Comparison of ENCODE assay signal across 29 cellular contexts in the genomic region with DNA sequence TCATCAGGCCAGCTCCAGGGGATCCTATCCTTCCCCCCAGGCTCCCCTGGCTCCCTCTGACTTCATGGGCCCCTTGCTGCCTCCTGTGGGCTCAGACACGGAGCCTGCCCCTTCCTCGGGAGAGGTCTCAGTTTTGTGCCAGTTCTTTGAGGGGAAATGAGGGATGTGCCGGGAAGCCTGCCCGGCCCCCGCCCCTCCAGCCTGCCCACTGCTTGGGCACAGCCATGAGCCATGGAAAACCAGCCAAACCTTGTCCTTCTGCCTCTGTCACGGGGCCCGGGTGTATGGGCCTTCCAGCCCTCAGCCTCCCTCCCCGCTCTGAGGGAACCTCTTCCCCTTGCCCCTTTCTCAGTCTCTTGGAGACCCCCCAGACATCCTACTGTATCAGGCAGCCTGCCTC. TPM values are rescaled to one million over a fixed set of nuclear protein-coding genes. Genes with fewer than 3 reads are reported as not detected.
"Had no signal": no experiment of that assay in that cellular context is flagged by ENCODE, and none has a peak within 500 bp of the region (broad histone marks: within the 10 kb centered on the region; RNA-seq: fewer than 3 reads in every experiment).

No MANE protein-coding gene starts in this region.

- H3K9me3 ChIP-seq: breast epithelium, Peyer's patch, SJSA1 had no signal

- H3K27ac ChIP-seq: Peyer's patch, SJSA1 had no signal

- H3K4me1 ChIP-seq: breast epithelium, Peyer's patch, SJSA1 had no signal

- H3K36me3 ChIP-seq: breast epithelium, Peyer's patch, SJSA1 had no signal

- H3K4me3 ChIP-seq: breast epithelium, Peyer's patch, SJSA1 had no signal

- H3K27me3 ChIP-seq: Peyer's patch, SJSA1 had no signal

- H3K27me3 Mint-ChIP-seq: activated naive CD8-positive, alpha-beta T cell treated with anti-CD3 and anti-CD28 coated beads, Interleukin-2, amount 50 U/mL, for 24 hours had no signal

- ATAC-seq: activated CD8-positive, alpha-beta T cell treated with anti-CD3 and anti-CD28 coated beads, Interleukin-2, amount 10 ng/mL, durations not matched to agents 7 days and 5 days; activated naive CD4-positive, alpha-beta T cell treated with anti-CD3 and anti-CD28 coated beads, Interleukin-2, amount 50 U/mL, for 72 hours; activated naive CD8-positive, alpha-beta T cell treated with anti-CD3 and anti-CD28 coated beads, Interleukin-2, amount 50 U/mL, for 24 hours; SK-N-SH treated with all-trans-retinoic acid at 6 μM for 48 hours; WTC11 had no signal

- H3K36me3 Mint-ChIP-seq: activated naive CD4-positive, alpha-beta T cell treated with anti-CD3 and anti-CD28 coated beads, Interleukin-2, amount 50 U/mL, for 72 hours; WTC11 had no signal

- H3K4me3 Mint-ChIP-seq: activated CD8-positive, alpha-beta T cell treated with anti-CD3 and anti-CD28 coated beads, Interleukin-2, amount 10 ng/mL, durations not matched to agents 7 days and 5 days; activated naive CD8-positive, alpha-beta T cell treated with anti-CD3 and anti-CD28 coated beads, Interleukin-2, amount 50 U/mL, for 24 hours; T-helper 1 cell treated with Interleukin-12 subunit alpha and Interleukin-12 subunit beta and Interleukin-4 antibody, amounts not matched to agents 30 μg/mL and 1 μg/mL, for 36 hours; WTC11 had no signal

- H3K27ac Mint-ChIP-seq: activated CD8-positive, alpha-beta T cell treated with anti-CD3 and anti-CD28 coated beads, Interleukin-2, amount 10 ng/mL, durations not matched to agents 7 days and 5 days; activated naive CD8-positive, alpha-beta T cell treated with anti-CD3 and anti-CD28 coated beads, Interleukin-2, amount 50 U/mL, for 24 hours; T-helper 1 cell treated with Interleukin-12 subunit alpha and Interleukin-12 subunit beta and Interleukin-4 antibody, amounts not matched to agents 30 μg/mL and 1 μg/mL, for 36 hours had no signal

- H3K9me3 Mint-ChIP-seq: activated naive CD4-positive, alpha-beta T cell treated with anti-CD3 and anti-CD28 coated beads, Interleukin-2, amount 50 U/mL, for 72 hours; activated naive CD8-positive, alpha-beta T cell treated with anti-CD3 and anti-CD28 coated beads, Interleukin-2, amount 50 U/mL, for 24 hours; T-helper 1 cell treated with Interleukin-12 subunit alpha and Interleukin-12 subunit beta and Interleukin-4 antibody, amounts not matched to agents 30 μg/mL and 1 μg/mL, for 36 hours had no signal

- DNase-seq: activated CD4-positive, alpha-beta T cell treated with anti-CD3 and anti-CD28 coated beads for 48 hours; activated CD4-positive, alpha-beta T cell treated with anti-CD3 and anti-CD28 coated beads, Interleukin-2, amount 50 U/mL, for 4 hours; activated CD4-positive, CD25-positive, alpha-beta regulatory T cell treated with anti-CD3 and anti-CD28 coated beads, Interleukin-2, amount 50 U/mL, for 72 hours; activated CD8-positive, alpha-beta memory T cell treated with anti-CD3 and anti-CD28 coated beads, Interleukin-2, amount 50 U/mL, for 48 hours; activated CD8-positive, alpha-beta T cell treated with anti-CD3 and anti-CD28 coated beads, Interleukin-2, amount 10 ng/mL, durations not matched to agents 7 days and 5 days; activated naive CD4-positive, alpha-beta T cell; activated naive CD8-positive, alpha-beta T cell treated with anti-CD3 and anti-CD28 coated beads, Interleukin-2, amount 50 U/mL, for 24 hours; activated T-cell treated with anti-CD3 and anti-CD28 coated beads, Interleukin-2, amount 50 U/mL, for 1 hour; amniotic stem cell; Kasumi-1; KBM-7; NCI-H1048; NCI-H146; NCI-H187 treated with DMSO at 0.1 percent for 48 hours; NCI-H2107; NCI-H2171 treated with DMSO at 0.1 percent for 48 hours; NCI-H226; NCI-H510A; NCI-H526 treated with DMSO at 0.1 percent for 48 hours; NK-92 treated with Interleukin-12 subunit alpha and Interleukin-12 subunit beta, amount 100 ng/mL, for 24 hours; Peyer's patch; SHP77; SW 1271 had no signal

- H3K4me1 Mint-ChIP-seq: activated naive CD8-positive, alpha-beta T cell treated with anti-CD3 and anti-CD28 coated beads, Interleukin-2, amount 50 U/mL, for 24 hours; WTC11 had no signal

RNA-seq across cellular contexts. Expression of a gene that starts 6.8 kb away (rescaled TPM):
- total RNA-seq: activated CD8-positive, alpha-beta T cell treated with anti-CD3 and anti-CD28 coated beads, Interleukin-2, amount 10 ng/mL, durations not matched to agents 7 days and 5 days; activated naive CD4-positive, alpha-beta T cell treated with anti-CD3 and anti-CD28 coated beads, Interleukin-2, amount 50 U/mL, for 72 hours had no signal

RNA-seq across cellular contexts. Expression of a gene that starts 15.9 kb away (rescaled TPM):
- total RNA-seq: activated CD8-positive, alpha-beta T cell treated with anti-CD3 and anti-CD28 coated beads, Interleukin-2, amount 10 ng/mL, durations not matched to agents 7 days and 5 days; activated naive CD4-positive, alpha-beta T cell treated with anti-CD3 and anti-CD28 coated beads, Interleukin-2, amount 50 U/mL, for 72 hours; breast epithelium; Peyer's patch; SJSA1 had no signal
